ENCODE assay signal across 34 cellular contexts in genomic region chr1:25157846-25158245, GRCh38.
"Had no signal": no experiment of that assay in that cellular context is flagged by ENCODE, and none has a peak within 500 bp of the region (broad histone marks: within the 10 kb centered on the region; RNA-seq: fewer than 3 reads in every experiment).

No MANE protein-coding gene starts in this region.

- DNase-seq: Karpas-422, Kasumi-1, MG63, MM.1S, MV-4-11, NCI-H1048, NCI-H1092, NCI-H1092 treated with DMSO at 0.1 percent for 48 hours, NCI-H1105, NCI-H1105 treated with DMSO at 0.1 percent for 48 hours, NCI-H1417, NCI-H1417 treated with DMSO at 0.1 percent for 48 hours, NCI-H1436, NCI-H1436 treated with DMSO at 0.1 percent for 48 hours, NCI-H146, NCI-H1694, NCI-H1694 treated with DMSO at 0.1 percent for 48 hours, NCI-H187, NCI-H187 treated with DMSO at 0.1 percent for 48 hours, NCI-H1930, NCI-H2029, NCI-H2029 treated with DMSO at 0.1 percent for 48 hours, NCI-H2081, NCI-H2081 treated with DMSO at 0.1 percent for 48 hours, NCI-H2107, NCI-H2171, NCI-H2171 treated with DMSO at 0.1 percent for 48 hours, NCI-H2227 treated with DMSO at 0.1 percent for 48 hours, NCI-H226, NCI-H345, NCI-H446, NCI-H446 treated with DMSO at 0.1 percent for 48 hours, NCI-H510A had no signal

- H3K4me2 ChIP-seq: KMS-11 had no signal

- H3K36me3 ChIP-seq: MG63 had no signal

- H3K9ac ChIP-seq: KMS-11 had no signal

- H3K4me3 ChIP-seq: MG63 had no signal

- H3K27ac ChIP-seq: KMS-11 had no signal
